ENCODE assay signal across 8 cellular contexts in the genomic region with DNA sequence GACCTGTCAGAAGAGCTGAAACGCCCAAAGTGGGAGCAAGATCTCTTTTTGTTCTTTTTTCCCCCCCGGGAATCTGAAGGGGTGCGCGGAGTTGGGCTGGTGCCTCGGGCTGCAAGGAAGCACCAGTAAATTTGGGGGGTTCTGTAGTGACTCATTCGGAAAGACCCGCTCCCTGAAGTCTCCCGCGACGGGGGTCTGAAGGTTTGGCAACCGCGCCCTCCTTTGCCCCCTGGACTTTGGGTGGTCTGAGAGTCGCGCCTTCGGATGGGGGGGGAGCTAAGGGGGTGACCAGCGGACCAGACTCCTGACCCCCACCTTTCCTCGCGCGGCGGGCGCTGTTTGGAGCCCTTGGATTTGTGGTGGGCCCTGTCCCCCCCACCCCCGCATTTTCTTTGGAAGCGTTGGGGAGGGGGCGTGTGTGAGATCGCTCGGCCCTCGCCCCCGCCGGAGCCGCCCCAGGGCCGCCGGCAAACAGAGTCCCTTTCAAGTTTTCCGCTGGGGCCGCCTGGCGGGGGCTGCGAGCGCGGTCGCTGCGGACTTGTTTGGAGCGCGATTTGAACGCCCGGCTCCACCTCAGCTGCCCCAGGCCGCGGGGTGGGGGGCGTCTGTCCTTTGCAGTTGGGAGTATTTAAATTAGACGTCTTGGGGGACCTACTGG. TPM values are rescaled to one million over a fixed set of nuclear protein-coding genes. Genes with fewer than 3 reads are reported as not detected.
DNase-seq lines count a peak whose midpoint lies in the region; ATAC-seq and TF ChIP-seq lines count a peak whose summit lies in the region.

No MANE protein-coding gene starts in this region.

- H3K4me3 ChIP-seq in fibroblast of the aortic adventitia (ENCODE audit: low read depth, low read length) (peak overlapping the region; percentile 84), osteoblast (ENCODE audit: insufficient read depth, low read length) (peak overlapping the region; percentile 93)

- DNase-seq in NCI-H748 (lab: John Stamatoyannopoulos, UW; ENCODE audit: unreplicated experiment) (peak; percentile 15), NCI-H748 treated with DMSO at 0.1 percent for 48 hours (lab: John Stamatoyannopoulos, UW) (no peak), fibroblast of the aortic adventitia (ENCODE audit: low read depth) (no peak), osteoblast (ENCODE audit: insufficient read length, low spot score, missing footprints) (peak; percentile 91), DMS153 treated with DMSO at 0.1 percent for 48 hours (lab: John Stamatoyannopoulos, UW; ENCODE audit: unreplicated experiment) (no peak)

- H4K20me1 ChIP-seq in osteoblast (ENCODE audit: insufficient read depth, low read length), result peaks cover 34% of the 10 kb centered on the region

- no peaks in the 10 kb centered on the region for H3K27me3 ChIP-seq in osteoblast (ENCODE audit: insufficient read depth, low read length)

- TF ChIP-seq CTCF in VCaP (conservative IDR thresholded peaks at IDR 0.05) (no peak), fibroblast of the aortic adventitia (IDR thresholded peaks at IDR 0.05; ENCODE audit: insufficient read depth, low read length) (peak; percentile 54), osteoblast (IDR thresholded peaks at IDR 0.05; ENCODE audit: extremely low read depth, low read depth, low read length) (no peak)

- peaks cover 47% of the 10 kb centered on the region for H3K4me1 ChIP-seq in osteoblast (ENCODE audit: insufficient read depth, low read length)

- H3K27ac ChIP-seq in VCaP (peak overlapping the region; percentile 90), osteoblast (ENCODE audit: low read depth, low read length) (peak overlapping the region; percentile 71)

- peaks cover 5% of the 10 kb centered on the region for H3K36me3 ChIP-seq in osteoblast (ENCODE audit: insufficient read depth, low read length)

- ATAC-seq in HG02970 (IDR thresholded peaks at IDR 0.05; ENCODE audit: low FRiP score, unreplicated experiment), result no peak
- no peak for ATAC-seq in GM18867 (IDR thresholded peaks at IDR 0.05; ENCODE audit: unreplicated experiment)

- H3K9me3 ChIP-seq in osteoblast (ENCODE audit: low read depth, low read length), result no peaks in the 10 kb centered on the region

- peak overlapping the region; percentile 93 for H3K4me2 ChIP-seq in osteoblast (ENCODE audit: insufficient read depth, low read length)

- peaks cover 77% of the 10 kb centered on the region for H3K79me2 ChIP-seq in osteoblast (ENCODE audit: insufficient read depth, low read length)

- no peak overlapping the region for H2AFZ ChIP-seq in osteoblast (ENCODE audit: low read length)

RNA-seq across cellular contexts. Expression of a gene that starts 2.0 kb away (rescaled TPM):
- 26.1 and 75.9 TPM in 2 replicates for total RNA-seq in fibroblast of the aortic adventitia (ENCODE audit: low replicate concordance)
- total RNA-seq in osteoblast, result 186 and 210 TPM in 2 replicates

Comparison
In these comparisons a context has a peak if more than half of its experiments do, and no peak if none do; other contexts are left out.
1. DNase-seq: peak in NCI-H748 (single experiment) and osteoblast (single experiment); none in NCI-H748 treated with DMSO at 0.1 percent for 48 hours (single experiment), fibroblast of the aortic adventitia (single experiment) and DMS153 treated with DMSO at 0.1 percent for 48 hours (single experiment).